Comparison of ENCODE assay signal across 25 cellular contexts in the genomic region with DNA sequence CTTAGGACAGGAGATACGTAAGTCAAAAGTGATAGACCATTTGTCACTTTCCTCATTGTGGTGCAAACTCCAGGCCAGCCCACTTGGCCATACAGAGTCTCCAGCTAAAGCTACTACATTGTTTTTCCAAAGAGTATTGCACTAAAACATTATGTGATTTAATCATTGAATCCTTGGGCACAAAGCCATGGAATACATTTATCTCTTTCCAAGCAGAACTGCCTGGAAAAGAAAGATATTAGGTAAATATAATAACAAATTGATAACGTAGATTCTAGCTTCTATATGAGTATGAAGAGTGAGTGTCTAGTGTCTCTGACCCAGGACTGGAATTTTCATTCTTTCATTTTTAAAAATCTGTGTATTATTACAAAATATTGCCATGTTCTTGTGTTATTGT.
"Had no signal": no experiment of that assay in that cellular context is flagged by ENCODE, and none has a peak within 500 bp of the region (broad histone marks: within the 10 kb centered on the region; RNA-seq: fewer than 3 reads in every experiment).

No MANE protein-coding gene starts in this region.

- H3K4me1 ChIP-seq: colonic mucosa, esophagus squamous epithelium, gastrocnemius medialis had no signal

- ATAC-seq: effector memory CD8-positive, alpha-beta T cell; esophagus mucosa; foreskin keratinocyte; gastrocnemius medialis; gastroesophageal sphincter; heart left ventricle; heart right ventricle had no signal

- H3K27me3 ChIP-seq: colonic mucosa, esophagus muscularis mucosa, esophagus squamous epithelium, foreskin keratinocyte, gastrocnemius medialis, gastroesophageal sphincter, heart left ventricle, heart right ventricle, hepatocyte had no signal

- DNase-seq: colonic mucosa; cortex of kidney; dermis blood vessel endothelial cell; dorsolateral prefrontal cortex; effector CD4-positive, alpha-beta T cell; effector CD8-positive, alpha-beta T cell; effector memory CD4-positive, alpha-beta T cell; effector memory CD8-positive, alpha-beta T cell; endodermal cell; erythroblast; esophagus squamous epithelium; foreskin fibroblast; foreskin keratinocyte; foreskin melanocyte; gastrocnemius medialis; glutamatergic neuron; head of caudate nucleus; heart left ventricle; heart right ventricle had no signal

- H3K27ac ChIP-seq: colonic mucosa, coronary artery, dorsolateral prefrontal cortex, epithelial cell of prostate, esophagus squamous epithelium, foreskin keratinocyte, gastrocnemius medialis, gastroesophageal sphincter, heart left ventricle, heart right ventricle, hepatocyte had no signal

- H3K4me3 ChIP-seq: colonic mucosa, coronary artery, dorsolateral prefrontal cortex, esophagus muscularis mucosa, esophagus squamous epithelium, gastrocnemius medialis, gastroesophageal sphincter, heart left ventricle, heart right ventricle, hepatocyte had no signal

- H2AFZ ChIP-seq: hepatocyte had no signal

- H3K79me2 ChIP-seq: hepatocyte had no signal

- H3K36me3 ChIP-seq: colonic mucosa, esophagus muscularis mucosa, esophagus squamous epithelium, gastrocnemius medialis, gastroesophageal sphincter, heart left ventricle, heart right ventricle had no signal

- H3K4me2 ChIP-seq: hepatocyte had no signal

- H3K9me3 ChIP-seq: colonic mucosa, esophagus muscularis mucosa, esophagus squamous epithelium, gastrocnemius medialis, gastroesophageal sphincter, heart right ventricle had no signal
